In genomic region chrX:29110041-29110440, GRCh38 we compare ENCODE assay signal across 29 cellular contexts.
"Had no signal": no experiment of that assay in that cellular context is flagged by ENCODE, and none has a peak within 500 bp of the region (broad histone marks: within the 10 kb centered on the region; RNA-seq: fewer than 3 reads in every experiment).

No MANE protein-coding gene starts in this region.

- H3K4me1 Mint-ChIP-seq: activated CD4-positive, alpha-beta memory T cell treated with anti-CD3 and anti-CD28 coated beads, Interleukin-2, amount 10 ng/mL, durations not matched to agents 7 days and 5 days; activated CD4-positive, alpha-beta T cell treated with anti-CD3 and anti-CD28 coated beads, Interleukin-2, amount 10 ng/mL, durations not matched to agents 7 days and 5 days had no signal

- H3K79me2 ChIP-seq: hepatocyte had no signal

- DNase-seq: activated CD4-positive, alpha-beta memory T cell treated with anti-CD3 and anti-CD28 coated beads, Interleukin-2, amount 10 ng/mL, durations not matched to agents 7 days and 5 days; activated CD4-positive, alpha-beta T cell treated with anti-CD3 and anti-CD28 coated beads for 1 hour; activated CD4-positive, alpha-beta T cell treated with anti-CD3 and anti-CD28 coated beads for 4 hours; activated CD4-positive, alpha-beta T cell treated with anti-CD3 and anti-CD28 coated beads, Interleukin-2, amount 10 ng/mL, durations not matched to agents 7 days and 5 days; activated CD4-positive, alpha-beta T cell treated with anti-CD3 and anti-CD28 coated beads, Interleukin-2, amount 50 U/mL, for 4 hours; activated CD8-positive, alpha-beta memory T cell treated with anti-CD3 and anti-CD28 coated beads, Interleukin-2, amount 50 U/mL, for 48 hours; activated gamma-delta T cell; activated naive CD4-positive, alpha-beta T cell treated with anti-CD3 and anti-CD28 coated beads, Interleukin-2, amount 50 U/mL, for 16 hours; activated naive CD4-positive, alpha-beta T cell treated with Interleukin-2 at 50 U/mL for 16 hours; activated T-cell treated with anti-CD3 and anti-CD28 coated beads for 4 hours; activated T-cell treated with anti-CD3 and anti-CD28 coated beads, Interleukin-2, amount 50 U/mL, for 24 hours; activated T-cell treated with anti-CD3 and anti-CD28 coated beads, Interleukin-2, amount 50 U/mL, for 72 hours; amniotic stem cell; anterior cingulate cortex; body of pancreas; caudate nucleus; colonic mucosa; effector CD8-positive, alpha-beta T cell; esophagus squamous epithelium; foreskin melanocyte; heart right ventricle; T-helper 2 cell had no signal

- H3K9me3 Mint-ChIP-seq: activated CD4-positive, alpha-beta memory T cell treated with anti-CD3 and anti-CD28 coated beads, Interleukin-2, amount 10 ng/mL, durations not matched to agents 7 days and 5 days; activated CD4-positive, alpha-beta T cell treated with anti-CD3 and anti-CD28 coated beads, Interleukin-2, amount 10 ng/mL, durations not matched to agents 7 days and 5 days; activated T-cell treated with anti-CD3 and anti-CD28 coated beads, Interleukin-2, amount 50 U/mL, for 72 hours; WTC11 had no signal

- FAIRE-seq: endometrium, endothelial cell of umbilical vein had no signal

- H3K4me3 ChIP-seq: body of pancreas, colonic mucosa, esophagus squamous epithelium, gastroesophageal sphincter, heart right ventricle, hepatocyte had no signal

- H3K4me3 Mint-ChIP-seq: activated CD4-positive, alpha-beta memory T cell treated with anti-CD3 and anti-CD28 coated beads, Interleukin-2, amount 10 ng/mL, durations not matched to agents 7 days and 5 days; activated CD4-positive, alpha-beta T cell treated with anti-CD3 and anti-CD28 coated beads, Interleukin-2, amount 10 ng/mL, durations not matched to agents 7 days and 5 days; activated naive CD8-positive, alpha-beta T cell; activated T-cell treated with anti-CD3 and anti-CD28 coated beads, Interleukin-2, amount 50 U/mL, for 24 hours; activated T-cell treated with anti-CD3 and anti-CD28 coated beads, Interleukin-2, amount 50 U/mL, for 72 hours; WTC11 had no signal

- H2AFZ ChIP-seq: hepatocyte had no signal

- H3K27ac ChIP-seq: body of pancreas, colonic mucosa, epithelial cell of prostate, esophagus squamous epithelium, gastroesophageal sphincter, heart right ventricle, hepatocyte had no signal

- H3K27me3 ChIP-seq: body of pancreas, colonic mucosa, esophagus squamous epithelium, gastroesophageal sphincter, heart right ventricle, hepatocyte had no signal

- H3K27me3 Mint-ChIP-seq: activated CD4-positive, alpha-beta memory T cell treated with anti-CD3 and anti-CD28 coated beads, Interleukin-2, amount 10 ng/mL, durations not matched to agents 7 days and 5 days; activated CD4-positive, alpha-beta T cell treated with anti-CD3 and anti-CD28 coated beads, Interleukin-2, amount 10 ng/mL, durations not matched to agents 7 days and 5 days; activated naive CD8-positive, alpha-beta T cell; activated T-cell treated with anti-CD3 and anti-CD28 coated beads, Interleukin-2, amount 50 U/mL, for 24 hours had no signal

- H3K4me1 ChIP-seq: body of pancreas, colonic mucosa, esophagus squamous epithelium, gastroesophageal sphincter, heart right ventricle had no signal

- H3K4me2 ChIP-seq: hepatocyte had no signal

- ATAC-seq: activated T-cell treated with anti-CD3 and anti-CD28 coated beads, Interleukin-2, amount 50 U/mL, for 72 hours; body of pancreas; gastroesophageal sphincter; heart right ventricle; WTC11 had no signal

- H3K27ac Mint-ChIP-seq: activated CD4-positive, alpha-beta memory T cell treated with anti-CD3 and anti-CD28 coated beads, Interleukin-2, amount 10 ng/mL, durations not matched to agents 7 days and 5 days; activated CD4-positive, alpha-beta T cell treated with anti-CD3 and anti-CD28 coated beads, Interleukin-2, amount 10 ng/mL, durations not matched to agents 7 days and 5 days; activated naive CD8-positive, alpha-beta T cell; activated T-cell treated with anti-CD3 and anti-CD28 coated beads, Interleukin-2, amount 50 U/mL, for 24 hours; activated T-cell treated with anti-CD3 and anti-CD28 coated beads, Interleukin-2, amount 50 U/mL, for 72 hours; WTC11 had no signal

- H3K36me3 ChIP-seq: colonic mucosa, esophagus squamous epithelium, gastroesophageal sphincter, heart right ventricle had no signal

- H3K36me3 Mint-ChIP-seq: activated naive CD8-positive, alpha-beta T cell; WTC11 had no signal

- H3K9me3 ChIP-seq: body of pancreas, colonic mucosa, esophagus squamous epithelium, gastroesophageal sphincter had no signal
